In the genomic region with DNA sequence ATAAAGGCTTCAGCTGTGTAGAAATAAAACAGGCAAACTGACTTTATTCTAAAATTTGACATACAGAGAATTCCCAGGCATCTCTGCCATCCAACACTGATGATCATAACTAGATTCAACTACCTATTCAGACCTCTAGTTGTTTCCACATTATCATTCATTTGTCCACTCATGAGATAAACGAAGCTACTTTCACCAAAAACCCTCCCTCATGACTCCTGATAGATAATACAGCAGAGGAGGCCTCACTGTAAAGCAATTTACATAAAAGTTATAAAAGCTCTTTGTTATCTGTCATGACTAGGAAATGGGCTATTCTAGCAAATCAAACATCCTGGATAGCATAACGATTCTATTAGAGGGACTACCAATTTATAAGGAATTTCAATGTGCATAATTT, we compare ENCODE assay signal across 15 cellular contexts. TPM values are rescaled to one million over a fixed set of nuclear protein-coding genes. Genes with fewer than 3 reads are reported as not detected.
DNase-seq lines count a peak whose midpoint lies in the region; ATAC-seq and TF ChIP-seq lines count a peak whose summit lies in the region.
"Had no signal": no experiment of that assay in that cellular context is flagged by ENCODE, and none has a peak within 500 bp of the region (broad histone marks: within the 10 kb centered on the region; RNA-seq: fewer than 3 reads in every experiment).

No MANE protein-coding gene starts in this region.

- H3K27ac Mint-ChIP-seq in CD8-positive, alpha-beta memory T cell: peak overlapping the region; percentile 40 to 93 (median 71)
- H3K27ac Mint-ChIP-seq in HFFc6: peak overlapping the region; percentile 56
- peak overlapping the region in 8 of 10 donors; percentile 0 to 71 (median 34) for H3K27ac Mint-ChIP-seq in naive thymus-derived CD8-positive, alpha-beta T cell
- H3K27ac Mint-ChIP-seq: activated naive CD8-positive, alpha-beta T cell treated with anti-CD3 and anti-CD28 coated beads, Interleukin-2, amount 10 ng/mL, durations not matched to agents 7 days and 5 days had no signal

- no peaks in the 10 kb centered on the region for H3K36me3 ChIP-seq in CD8-positive, alpha-beta memory T cell (ENCODE audit: insufficient read depth, low read length)
- H3K36me3 ChIP-seq in suprapubic skin: no peaks in the 10 kb centered on the region
- no peaks in the 10 kb centered on the region for H3K36me3 ChIP-seq in gastroesophageal sphincter
- H3K36me3 ChIP-seq: heart right ventricle, prostate gland, thoracic aorta had no signal

- peaks cover 72 to 84% (median 79%) of the 10 kb centered on the region in 3 donors for H3K4me1 Mint-ChIP-seq in CD8-positive, alpha-beta memory T cell
- peaks cover 80% of the 10 kb centered on the region for H3K4me1 Mint-ChIP-seq in HFFc6 (ENCODE audit: low read depth)
- peaks cover 29 to 87% (median 72%) of the 10 kb centered on the region in 4 donors for H3K4me1 Mint-ChIP-seq in naive thymus-derived CD8-positive, alpha-beta T cell

- peaks cover 0 to 11% (median 0%) of the 10 kb centered on the region in 3 donors for H3K36me3 Mint-ChIP-seq in CD8-positive, alpha-beta memory T cell
- H3K36me3 Mint-ChIP-seq in HFFc6 (ENCODE audit: low read depth): no peaks in the 10 kb centered on the region
- H3K36me3 Mint-ChIP-seq in naive thymus-derived CD8-positive, alpha-beta T cell: peaks cover 0 to 13% (median 3%) of the 10 kb centered on the region in 3 donors

- WGBS in suprapubic skin: 82% methylated on average over 2 of the region's 2 CpGs
- 82 to 83% methylated on average over 2 of the region's 2 CpGs for WGBS in gastroesophageal sphincter (ENCODE audit: low coverage in 1 of 2), 2 donors

- H3K27me3 ChIP-seq in CD8-positive, alpha-beta memory T cell (ENCODE audit: insufficient read depth, low read length, poor library complexity, severe bottlenecking): no peaks in the 10 kb centered on the region
- H3K27me3 ChIP-seq in suprapubic skin (no peaks in the 10 kb centered on the region), gastroesophageal sphincter (no peaks in the 10 kb centered on the region)
- H3K27me3 ChIP-seq: heart right ventricle had no signal

- no peaks in the 10 kb centered on the region for H3K27me3 Mint-ChIP-seq in CD8-positive, alpha-beta memory T cell
- no peaks in the 10 kb centered on the region; the same call in 1 of the 2 replicates for H3K27me3 Mint-ChIP-seq in HFFc6 (ENCODE audit: insufficient read depth)
- H3K27me3 Mint-ChIP-seq in naive thymus-derived CD8-positive, alpha-beta T cell: no peaks in the 10 kb centered on the region
- H3K27me3 Mint-ChIP-seq: activated naive CD8-positive, alpha-beta T cell treated with anti-CD3 and anti-CD28 coated beads, Interleukin-2, amount 10 ng/mL, durations not matched to agents 7 days and 5 days had no signal

- no peak for TF ChIP-seq CTCF in HFFc6 (IDR thresholded peaks at IDR 0.05)
- TF ChIP-seq CTCF in suprapubic skin (IDR thresholded peaks at IDR 0.05): no peak
- TF ChIP-seq CTCF in gastroesophageal sphincter (IDR thresholded peaks at IDR 0.05): no peak

- no peaks in the 10 kb centered on the region for H3K9me3 ChIP-seq in CD8-positive, alpha-beta memory T cell (ENCODE audit: low read length)
- H3K9me3 ChIP-seq in suprapubic skin (no peaks in the 10 kb centered on the region), gastroesophageal sphincter (no peaks in the 10 kb centered on the region)
- H3K9me3 ChIP-seq: heart right ventricle, prostate gland, thoracic aorta had no signal

- H3K27ac ChIP-seq in CD8-positive, alpha-beta memory T cell (ENCODE audit: low read depth, low read length): no peak overlapping the region
- H3K27ac ChIP-seq in angular gyrus (ENCODE audit: low read depth, low read length): peak overlapping the region; percentile 89
- H3K27ac ChIP-seq in suprapubic skin: no peak overlapping the region
- H3K27ac ChIP-seq in gastroesophageal sphincter: no peak overlapping the region
- H3K27ac ChIP-seq: heart right ventricle, prostate gland, thoracic aorta had no signal

- TF ChIP-seq EP300 in suprapubic skin (IDR thresholded peaks at IDR 0.05) (no peak), gastroesophageal sphincter (IDR thresholded peaks at IDR 0.05) (no peak)

- POLR2A ChIA-PET in CD8-positive, alpha-beta memory T cell (lab: Charles Lee): no interaction called here
- POLR2A ChIA-PET in naive thymus-derived CD8-positive, alpha-beta T cell (lab: Charles Lee): interaction anchor here (1.2 to 2.9 kb wide), 4 partner anchors 13 to 61 kb away, joined by 4 to 11 read pairs (median 5); a partner anchor contains a TSS

- H3K4me3 ChIP-seq in CD8-positive, alpha-beta memory T cell (ENCODE audit: low read length): no peak overlapping the region
- no peak overlapping the region for H3K4me3 ChIP-seq in suprapubic skin
- H3K4me3 ChIP-seq in gastroesophageal sphincter: no peak overlapping the region
- H3K4me3 ChIP-seq: heart right ventricle, prostate gland, thoracic aorta had no signal

- no peak for ATAC-seq in naive thymus-derived CD8-positive, alpha-beta T cell
- ATAC-seq in GM21423 (IDR thresholded peaks at IDR 0.05; ENCODE audit: unreplicated experiment) (no peak), gastroesophageal sphincter (no peak)
- ATAC-seq: heart right ventricle had no signal

- CTCF ChIA-PET in CD8-positive, alpha-beta memory T cell (lab: Charles Lee): interaction anchor here (1.1 to 3.1 kb wide), 2 partner anchors 19 to 37 kb away, joined by 3 to 14 read pairs; a partner anchor contains a TSS

- H3K4me3 Mint-ChIP-seq in CD8-positive, alpha-beta memory T cell: peak overlapping the region in 3 of 7 donors; percentile 23 to 37 (median 28)
- H3K4me3 Mint-ChIP-seq in HFFc6: peak overlapping the region; percentile 25
- peak overlapping the region in 4 of 10 donors; percentile 8 to 51 (median 35) for H3K4me3 Mint-ChIP-seq in naive thymus-derived CD8-positive, alpha-beta T cell
- H3K4me3 Mint-ChIP-seq: activated naive CD8-positive, alpha-beta T cell treated with anti-CD3 and anti-CD28 coated beads, Interleukin-2, amount 10 ng/mL, durations not matched to agents 7 days and 5 days had no signal

- H3K9me3 Mint-ChIP-seq in CD8-positive, alpha-beta memory T cell: no peaks in the 10 kb centered on the region
- no peaks in the 10 kb centered on the region for H3K9me3 Mint-ChIP-seq in HFFc6
- no peaks in the 10 kb centered on the region for H3K9me3 Mint-ChIP-seq in naive thymus-derived CD8-positive, alpha-beta T cell
- H3K9me3 Mint-ChIP-seq: activated naive CD8-positive, alpha-beta T cell treated with anti-CD3 and anti-CD28 coated beads, Interleukin-2, amount 10 ng/mL, durations not matched to agents 7 days and 5 days had no signal

- no peak for DNase-seq in CD8-positive, alpha-beta memory T cell
- DNase-seq in HFFc6 (no peak), suprapubic skin (ENCODE audit: low spot score in 2 of 2) (no peak)
- DNase-seq in naive thymus-derived CD8-positive, alpha-beta T cell: no peak
- DNase-seq: activated CD4-positive, alpha-beta T cell treated with anti-CD3 and anti-CD28 coated beads, Interleukin-2, amount 50 U/mL, for 48 hours; activated naive CD8-positive, alpha-beta T cell treated with anti-CD3 and anti-CD28 coated beads, Interleukin-2, amount 10 ng/mL, durations not matched to agents 7 days and 5 days; EL; heart right ventricle; NCI-H187 treated with DMSO at 0.1 percent for 48 hours; T-helper 9 cell had no signal

- H3K4me1 ChIP-seq in CD8-positive, alpha-beta memory T cell (ENCODE audit: insufficient read depth, low read length): peaks cover 54% of the 10 kb centered on the region
- peaks cover 27% of the 10 kb centered on the region for H3K4me1 ChIP-seq in suprapubic skin
- peaks cover 4 to 34% (median 6%) of the 10 kb centered on the region in 3 donors for H3K4me1 ChIP-seq in gastroesophageal sphincter
- H3K4me1 ChIP-seq: prostate gland had no signal

- TF ChIP-seq POLR2A in suprapubic skin (IDR thresholded peaks at IDR 0.05): no peak
- no peak for TF ChIP-seq POLR2A in gastroesophageal sphincter (IDR thresholded peaks at IDR 0.05)

RNA-seq across cellular contexts. Expression of a gene that starts 19.6 kb away (rescaled TPM):
- total RNA-seq in CD8-positive, alpha-beta memory T cell: 10 to 100 TPM; 30.2 to 33.1 TPM
- polyA plus RNA-seq in CD8-positive, alpha-beta memory T cell: 43.6 TPM
- 10 to 100 TPM; 12.0 to 18.5 (median 13.6) TPM for total RNA-seq in HFFc6 (2021; fragmentation: NEBNext Ultra II Directional; extraction: Animal tissue kit (Norgen Biotek cat#: 25700))
- 10 to 100 TPM; 69.1 to 70.1 TPM for total RNA-seq in naive thymus-derived CD8-positive, alpha-beta T cell
- polyA plus RNA-seq in naive thymus-derived CD8-positive, alpha-beta T cell: 10 to 100 TPM; 30.8 to 39.7 (median 31.9) TPM
- total RNA-seq in suprapubic skin (10 to 100 TPM; 12.8 to 24.0 (median 16.6) TPM), gastroesophageal sphincter (10 to 100 TPM; 16.7 to 43.8 (median 30.8) TPM)

RNA-seq across cellular contexts. Expression of a gene that starts 36.6 kb away (rescaled TPM):
- total RNA-seq in CD8-positive, alpha-beta memory T cell: 10 to 100 TPM; 27.5 to 29.8 TPM
- polyA plus RNA-seq in CD8-positive, alpha-beta memory T cell: 11.9 TPM
- total RNA-seq in HFFc6 (2021; fragmentation: NEBNext Ultra II Directional; extraction: Animal tissue kit (Norgen Biotek cat#: 25700)): 10 to 100 TPM in 5 of 6 experiments, 1 to 10 TPM in 1; 8.9 to 14.1 (median 12.7) TPM
- 10 to 100 TPM; 23.5 to 28.7 TPM for total RNA-seq in naive thymus-derived CD8-positive, alpha-beta T cell
- 10 to 100 TPM in 1 of 3 donors, 1 to 10 TPM in 2; 6.5 to 13.6 (median 8.4) TPM for polyA plus RNA-seq in naive thymus-derived CD8-positive, alpha-beta T cell
- total RNA-seq in suprapubic skin (1 to 10 TPM; 3.2 to 7.7 (median 6.4) TPM), gastroesophageal sphincter (10 to 100 TPM in 2 of 4 donors, 1 to 10 TPM in 2; 5.1 to 11.1 (median 9.1) TPM)

RNA-seq across cellular contexts. Expression of a gene that starts 38.3 kb away (rescaled TPM):
- total RNA-seq in CD8-positive, alpha-beta memory T cell: under 1 TPM; 0.15 to 0.16 TPM
- not detected for polyA plus RNA-seq in CD8-positive, alpha-beta memory T cell
- not detected for total RNA-seq in HFFc6 (2021; fragmentation: NEBNext Ultra II Directional; extraction: Animal tissue kit (Norgen Biotek cat#: 25700))
- total RNA-seq in naive thymus-derived CD8-positive, alpha-beta T cell: not detected
- not detected for polyA plus RNA-seq in naive thymus-derived CD8-positive, alpha-beta T cell
- total RNA-seq in suprapubic skin: not detected
- total RNA-seq in gastroesophageal sphincter: not detected
- total RNA-seq: activated naive CD8-positive, alpha-beta T cell treated with anti-CD3 and anti-CD28 coated beads, Interleukin-2, amount 10 ng/mL, durations not matched to agents 7 days and 5 days; heart right ventricle; thoracic aorta had no signal
- polyA plus RNA-seq: heart right ventricle had no signal

RNA-seq across cellular contexts. Expression of a gene that starts 59.0 kb away (rescaled TPM):
- total RNA-seq in CD8-positive, alpha-beta memory T cell: 10 to 100 TPM; 54.0 to 58.3 TPM
- 4.6 TPM for polyA plus RNA-seq in CD8-positive, alpha-beta memory T cell
- 10 to 100 TPM; 15.2 to 21.0 (median 18.5) TPM for total RNA-seq in HFFc6 (2021; fragmentation: NEBNext Ultra II Directional; extraction: Animal tissue kit (Norgen Biotek cat#: 25700))
- 10 to 100 TPM; 16.7 to 21.7 TPM for total RNA-seq in naive thymus-derived CD8-positive, alpha-beta T cell
- polyA plus RNA-seq in naive thymus-derived CD8-positive, alpha-beta T cell: 1 to 10 TPM; 4.6 to 6.4 (median 5.3) TPM
- total RNA-seq in suprapubic skin (10 to 100 TPM; 16.1 to 24.7 (median 20.1) TPM), gastroesophageal sphincter (10 to 100 TPM in 2 of 4 donors, 1 to 10 TPM in 2; 7.6 to 12.3 (median 9.3) TPM)
